In genomic region chr19:41452584-41453275, GRCh38 we compare ENCODE assay signal across 1 cellular context.
TF ChIP-seq lines count a peak whose summit lies in the region.

No MANE protein-coding gene starts in this region.

TF ChIP-seq in WTC11, 78 proteins besides CTCF, POLR2A, EP300 and RAD21 (continued from another document):
- TF ChIP-seq ZNF281 (CRISPR knock-in tag; IDR thresholded peaks at IDR 0.05) (no peak), EMX1 (CRISPR knock-in tag; IDR thresholded peaks at IDR 0.05) (no peak), SP1 (CRISPR knock-in tag; conservative IDR thresholded peaks at IDR 0.05) (no peak), FOXP1 (CRISPR knock-in tag; IDR thresholded peaks at IDR 0.05; ENCODE audit: borderline replicate concordance) (no peak), ATF2 (CRISPR knock-in tag; IDR thresholded peaks at IDR 0.05; ENCODE audit: borderline replicate concordance, low read depth) (no peak), ZBTB21 (CRISPR knock-in tag; IDR thresholded peaks at IDR 0.05; ENCODE audit: borderline replicate concordance) (no peak)
TF ChIP-seq in WTC11: peak in this region for 0.
